8 cellular contexts compared by ENCODE assay signal in the genomic region with DNA sequence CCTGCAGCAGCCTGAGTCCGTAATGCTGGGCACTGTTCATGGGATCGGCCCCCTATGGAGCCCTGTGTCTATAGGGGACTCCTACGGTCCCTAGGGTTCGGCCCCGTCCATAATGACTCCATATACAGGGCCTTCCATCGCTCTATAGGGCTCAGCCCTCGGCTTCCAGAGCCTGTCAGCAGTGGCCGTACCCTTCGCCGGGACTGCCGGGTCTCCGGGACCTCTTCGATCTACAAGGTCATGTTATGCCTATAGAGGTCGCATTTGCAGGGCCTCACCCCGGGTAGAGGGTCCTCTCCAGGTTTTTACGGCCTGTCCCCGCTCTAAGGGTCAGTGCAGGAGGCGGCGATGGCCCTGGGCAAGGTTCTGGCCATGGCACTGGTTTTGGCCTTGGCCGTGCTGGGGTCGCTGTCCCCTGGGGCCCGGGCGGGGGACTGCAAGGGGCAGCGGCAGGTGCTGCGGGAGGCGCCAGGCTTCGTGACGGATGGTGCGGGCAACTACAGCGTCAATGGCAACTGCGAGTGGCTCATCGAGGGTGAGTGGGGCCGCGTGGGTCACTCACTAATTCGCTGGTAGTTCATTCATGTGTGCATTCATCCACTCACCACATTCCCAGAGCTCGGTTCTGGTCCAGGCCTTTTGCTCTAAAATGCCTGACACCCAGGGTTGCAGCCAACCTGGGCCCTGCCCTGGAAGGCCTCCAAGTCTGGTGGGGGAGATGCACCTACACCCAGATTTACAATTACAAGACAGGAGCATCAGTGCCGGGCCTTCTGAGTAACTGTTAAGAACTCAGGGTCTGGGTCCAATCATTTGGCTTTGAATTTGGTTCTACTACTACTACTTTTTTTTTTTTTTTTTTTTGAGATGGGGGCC. TPM values are rescaled to one million over a fixed set of nuclear protein-coding genes. Genes with fewer than 3 reads are reported as not detected.
A peak's percentile ranks its signal among the peaks of the same experiment; 100 is the strongest.
DNase-seq lines count a peak whose midpoint lies in the region; ATAC-seq and TF ChIP-seq lines count a peak whose summit lies in the region.

No MANE protein-coding gene starts in this region.

- no peaks in the 10 kb centered on the region for H3K9me3 ChIP-seq in CD4-positive, alpha-beta T cell (ENCODE audit: control insufficient read depth, low read length)
- H3K9me3 ChIP-seq in osteoblast (ENCODE audit: low read depth, low read length) = no peaks in the 10 kb centered on the region

- H3K27ac ChIP-seq in CD4-positive, alpha-beta T cell (ENCODE audit: low read depth, low read length) = peak overlapping the region; percentile 55
- H3K27ac ChIP-seq in osteoblast (ENCODE audit: low read depth, low read length) = peak overlapping the region; percentile 72

- no peaks in the 10 kb centered on the region for H3K36me3 ChIP-seq in osteoblast (ENCODE audit: insufficient read depth, low read length)

- TF ChIP-seq CTCF in CD4-positive, alpha-beta T cell (IDR thresholded peaks at IDR 0.05) = peak; percentile 14
- TF ChIP-seq CTCF in fibroblast of villous mesenchyme (IDR thresholded peaks at IDR 0.05; ENCODE audit: insufficient read depth, low read depth, low read length) (no peak), osteoblast (IDR thresholded peaks at IDR 0.05; ENCODE audit: extremely low read depth, low read depth, low read length) (no peak)

- no peaks in the 10 kb centered on the region for H3K9me3 Mint-ChIP-seq in CD4-positive, alpha-beta T cell
- H3K9me3 Mint-ChIP-seq in activated CD4-positive, alpha-beta memory T cell treated with anti-CD3 and anti-CD28 coated beads, Interleukin-2, amount 10 ng/mL, durations not matched to agents 7 days and 5 days = no peaks in the 10 kb centered on the region

- peaks cover 13% of the 10 kb centered on the region for H3K4me1 ChIP-seq in osteoblast (ENCODE audit: insufficient read depth, low read length)

- peaks cover 25% of the 10 kb centered on the region for H3K27me3 Mint-ChIP-seq in CD4-positive, alpha-beta T cell
- H3K27me3 Mint-ChIP-seq in activated CD4-positive, alpha-beta memory T cell treated with anti-CD3 and anti-CD28 coated beads, Interleukin-2, amount 10 ng/mL, durations not matched to agents 7 days and 5 days = peaks cover 22% of the 10 kb centered on the region

- no peaks in the 10 kb centered on the region for H3K36me3 Mint-ChIP-seq in CD4-positive, alpha-beta T cell (ENCODE audit: low read depth)
- H3K36me3 Mint-ChIP-seq in activated CD4-positive, alpha-beta memory T cell treated with anti-CD3 and anti-CD28 coated beads, Interleukin-2, amount 10 ng/mL, durations not matched to agents 7 days and 5 days (ENCODE audit: low read depth) = no peaks in the 10 kb centered on the region

- H4K20me1 ChIP-seq in osteoblast (ENCODE audit: insufficient read depth, low read length) = peaks cover 8% of the 10 kb centered on the region

- ATAC-seq in CD4-positive, alpha-beta T cell (ENCODE audit: poor library complexity) = peak; percentile 4
- peak; percentile 11 for ATAC-seq in GM19467 (IDR thresholded peaks at IDR 0.05; ENCODE audit: unreplicated experiment)

- H2AFZ ChIP-seq in osteoblast (ENCODE audit: low read length) = peak overlapping the region; percentile 93

- intact Hi-C loops in CD4-positive, alpha-beta T cell (cut with DNase I, micrococcal nuclease) = loop anchor here (1.0 to 10.0 kb wide), 10 partner anchors 24 to 1981 kb away; partner anchors contain the start of genes PAFAH1B3 (in 2 of the 2), PRR19 (in 2 of the 2), C19orf47 (in 1 of the 2) and GSK3A (in 1 of the 2)

- POLR2A ChIA-PET in CD4-positive, alpha-beta T cell (lab: Charles Lee) = no interaction called here
- POLR2A ChIA-PET in activated CD4-positive, alpha-beta memory T cell treated with anti-CD3 and anti-CD28 coated beads, Interleukin-2, amount 10 ng/mL, durations not matched to agents 7 days and 5 days (lab: Charles Lee) = no interaction called here

- H3K4me2 ChIP-seq in osteoblast (ENCODE audit: insufficient read depth, low read length) = peak overlapping the region; percentile 98

- H3K27ac Mint-ChIP-seq in CD4-positive, alpha-beta T cell = peak overlapping the region; percentile 50
- peak overlapping the region; percentile 76 for H3K27ac Mint-ChIP-seq in activated CD4-positive, alpha-beta memory T cell treated with anti-CD3 and anti-CD28 coated beads, Interleukin-2, amount 10 ng/mL, durations not matched to agents 7 days and 5 days

- peak overlapping the region; percentile 94 for H3K4me3 Mint-ChIP-seq in CD4-positive, alpha-beta T cell
- H3K4me3 Mint-ChIP-seq in activated CD4-positive, alpha-beta memory T cell treated with anti-CD3 and anti-CD28 coated beads, Interleukin-2, amount 10 ng/mL, durations not matched to agents 7 days and 5 days = peak overlapping the region; percentile 86

- peak overlapping the region; percentile 92 for H3K4me3 ChIP-seq in fibroblast of villous mesenchyme (ENCODE audit: low read depth, low read length)
- H3K4me3 ChIP-seq in osteoblast (ENCODE audit: insufficient read depth, low read length) = peak overlapping the region; percentile 96

- H3K27me3 ChIP-seq in CD4-positive, alpha-beta T cell (ENCODE audit: control insufficient read depth, insufficient read depth, low read length) = peaks cover 21% of the 10 kb centered on the region
- peaks cover 33% of the 10 kb centered on the region for H3K27me3 ChIP-seq in osteoblast (ENCODE audit: insufficient read depth, low read length)

- peak in 3 of 10 experiments; percentile 4 to 13 (median 10) for DNase-seq in CD4-positive, alpha-beta T cell
- peak; percentile 52 for DNase-seq in HuH-7 (ENCODE audit: low spot score)
- no peak for DNase-seq in activated CD4-positive, alpha-beta memory T cell treated with anti-CD3 and anti-CD28 coated beads, Interleukin-2, amount 10 ng/mL, durations not matched to agents 7 days and 5 days
- no peak for DNase-seq in fibroblast of villous mesenchyme (ENCODE audit: low read depth)
- DNase-seq in osteoblast (ENCODE audit: insufficient read length, low spot score, missing footprints) = peak; percentile 86
- no peak for DNase-seq in NCI-H1417 treated with DMSO at 0.1 percent for 48 hours (lab: John Stamatoyannopoulos, UW)
- no peak for DNase-seq in OCI-M2 (lab: John Stamatoyannopoulos, UW; ENCODE audit: unreplicated experiment)

- CTCF ChIA-PET in CD4-positive, alpha-beta T cell (lab: Charles Lee) = interaction anchor here (0.6 to 0.8 kb wide), 2 partner anchors 21 to 22 kb away, joined by 3 read pairs; no protein-coding TSS in a partner anchor
- CTCF ChIA-PET in activated CD4-positive, alpha-beta memory T cell treated with anti-CD3 and anti-CD28 coated beads, Interleukin-2, amount 10 ng/mL, durations not matched to agents 7 days and 5 days (lab: Charles Lee) = interaction anchor here (0.9 kb wide), 1 partner anchor 218 kb away, joined by 3 read pairs; no protein-coding TSS in a partner anchor

- peaks cover 25% of the 10 kb centered on the region for H3K4me1 Mint-ChIP-seq in CD4-positive, alpha-beta T cell (ENCODE audit: low read depth)
- H3K4me1 Mint-ChIP-seq in activated CD4-positive, alpha-beta memory T cell treated with anti-CD3 and anti-CD28 coated beads, Interleukin-2, amount 10 ng/mL, durations not matched to agents 7 days and 5 days = peaks cover 18% of the 10 kb centered on the region

- H3K79me2 ChIP-seq in osteoblast (ENCODE audit: insufficient read depth, low read length) = peaks cover 37% of the 10 kb centered on the region

RNA-seq across cellular contexts. Expression of gene MEGF8, which starts 0.7 kb away (rescaled TPM):
- total RNA-seq in CD4-positive, alpha-beta T cell = 1 to 10 TPM; 4.1 to 4.2 TPM
- 1 to 10 TPM; 4.2 to 4.7 TPM for total RNA-seq in activated CD4-positive, alpha-beta memory T cell treated with anti-CD3 and anti-CD28 coated beads, Interleukin-2, amount 10 ng/mL, durations not matched to agents 7 days and 5 days
- total RNA-seq in fibroblast of villous mesenchyme (21.2 and 22.2 TPM in 2 replicates), osteoblast (23.9 and 30.0 TPM in 2 replicates)

RNA-seq across cellular contexts. Expression of gene TMEM145, which starts 13.0 kb away (rescaled TPM):
- total RNA-seq in CD4-positive, alpha-beta T cell = not detected
- under 1 TPM in 1 of 2 experiments, not detected in 1; 0.23 TPM for total RNA-seq in activated CD4-positive, alpha-beta memory T cell treated with anti-CD3 and anti-CD28 coated beads, Interleukin-2, amount 10 ng/mL, durations not matched to agents 7 days and 5 days
- total RNA-seq in fibroblast of villous mesenchyme (not detected in 2 replicates), osteoblast (not detected in 2 replicates)

RNA-seq across cellular contexts. Expression of gene PAFAH1B3, which starts 23.7 kb away (rescaled TPM):
- 10 to 100 TPM; 10.6 to 11.8 TPM for total RNA-seq in CD4-positive, alpha-beta T cell
- total RNA-seq in activated CD4-positive, alpha-beta memory T cell treated with anti-CD3 and anti-CD28 coated beads, Interleukin-2, amount 10 ng/mL, durations not matched to agents 7 days and 5 days = 10 to 100 TPM; 30.6 to 32.7 TPM
- total RNA-seq in fibroblast of villous mesenchyme (28.5 and 48.0 TPM in 2 replicates), osteoblast (18.3 and 23.2 TPM in 2 replicates)

RNA-seq across cellular contexts. Expression of gene PRR19, which starts 24.2 kb away (rescaled TPM):
- under 1 TPM in 1 of 2 experiments, not detected in 1; 0.16 TPM for total RNA-seq in CD4-positive, alpha-beta T cell
- under 1 TPM; 0.45 to 0.91 TPM for total RNA-seq in activated CD4-positive, alpha-beta memory T cell treated with anti-CD3 and anti-CD28 coated beads, Interleukin-2, amount 10 ng/mL, durations not matched to agents 7 days and 5 days
- total RNA-seq in fibroblast of villous mesenchyme = 0.64 and 0.86 TPM in 2 replicates
- 0.36 and 0.59 TPM in 2 replicates for total RNA-seq in osteoblast

RNA-seq across cellular contexts. Expression of gene CIC, which starts 57.1 kb away (rescaled TPM):
- total RNA-seq in CD4-positive, alpha-beta T cell = 100 to 1,000 TPM; 114 to 119 TPM
- total RNA-seq in activated CD4-positive, alpha-beta memory T cell treated with anti-CD3 and anti-CD28 coated beads, Interleukin-2, amount 10 ng/mL, durations not matched to agents 7 days and 5 days = 10 to 100 TPM; 86.5 to 88.8 TPM
- total RNA-seq in fibroblast of villous mesenchyme (23.7 and 26.7 TPM in 2 replicates), osteoblast (33.6 and 39.1 TPM in 2 replicates)

Comparison
In these comparisons a context has a peak if more than half of its experiments do, and no peak if none do; other contexts are left out.
1. DNase-seq: peak in HuH-7 (single experiment) and osteoblast (single experiment); none in activated CD4-positive, alpha-beta memory T cell treated with anti-CD3 and anti-CD28 coated beads, Interleukin-2, amount 10 ng/mL, durations not matched to agents 7 days and 5 days (single experiment), fibroblast of villous mesenchyme (single experiment), NCI-H1417 treated with DMSO at 0.1 percent for 48 hours (single experiment) and OCI-M2 (single experiment).